8 cellular contexts compared by ENCODE assay signal in the genomic region with DNA sequence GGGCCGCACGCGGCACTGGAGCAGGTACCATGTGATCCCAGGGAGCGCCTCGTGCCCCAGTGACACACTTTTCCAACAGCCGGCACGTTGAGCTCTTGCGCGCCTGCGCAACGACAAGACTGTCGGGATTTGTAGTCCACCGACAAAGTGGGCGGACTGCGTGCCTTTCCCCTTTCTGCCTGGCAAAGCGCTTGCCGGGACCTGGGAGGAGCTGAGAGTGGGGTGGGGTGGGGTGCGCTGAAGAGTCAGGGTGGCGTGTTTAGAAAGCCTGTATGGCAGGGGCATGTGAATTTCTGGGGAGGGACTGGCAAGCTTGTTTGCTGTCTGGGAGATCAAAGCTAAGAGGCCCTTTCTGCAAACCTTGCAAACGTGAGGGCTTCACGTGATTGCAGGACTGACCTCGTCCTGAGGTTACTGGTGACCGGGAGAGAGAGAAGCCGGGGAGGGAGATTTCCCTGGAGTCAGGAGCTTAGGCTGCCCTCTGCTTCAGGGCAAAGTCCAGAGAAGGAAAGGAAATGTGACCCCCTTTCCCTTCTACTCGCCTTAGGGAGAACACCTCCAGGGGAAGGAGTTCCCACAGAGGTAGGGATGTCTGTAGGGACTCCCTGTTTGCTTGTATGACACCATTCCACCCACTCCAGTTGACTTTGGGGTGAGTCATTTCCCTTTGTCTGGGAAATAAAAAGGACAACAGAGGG. TPM values are rescaled to one million over a fixed set of nuclear protein-coding genes. Genes with fewer than 3 reads are reported as not detected.
DNase-seq lines count a peak whose midpoint lies in the region; ATAC-seq and TF ChIP-seq lines count a peak whose summit lies in the region.

No MANE protein-coding gene starts in this region.

- H3K4me1 ChIP-seq in ES-I3 (ENCODE audit: insufficient read depth, low read length) = peaks cover 27% of the 10 kb centered on the region

- H3K4me3 ChIP-seq in lower leg skin (ENCODE audit: low read depth, poor library complexity, severe bottlenecking) = no peak overlapping the region

- no peaks in the 10 kb centered on the region for H3K36me3 ChIP-seq in ES-I3 (ENCODE audit: insufficient read depth, low read length)

- TF ChIP-seq POLR2A in lower leg skin (IDR thresholded peaks at IDR 0.05) = no peak

- DNase-seq in HT1080 (ENCODE audit: low read depth) (peak; percentile 98), NK-92 (lab: John Stamatoyannopoulos, UW; ENCODE audit: unreplicated experiment) (peak; percentile 57), ecto neural progenitor cell (ENCODE audit: low spot score) (peak; percentile 99), lower leg skin (ENCODE audit: low spot score in 2 of 2) (peak; percentile 99 to 100)
- peak; percentile 75 to 76 for DNase-seq in activated CD8-positive, alpha-beta memory T cell treated with anti-CD3 and anti-CD28 coated beads for 1 hour (ENCODE audit: extremely low read depth in 1 of 2, low read depth in 1 of 2)
- DNase-seq in stimulated activated CD4-positive, alpha-beta T cell treated with anti-CD3 and anti-CD28 coated beads, Interleukin-4, amount 100 ng/mL, for 1 hour = peak; percentile 86

- ATAC-seq in GM21528 (IDR thresholded peaks at IDR 0.05; ENCODE audit: low FRiP score, unreplicated experiment) = no peak

- WGBS in lower leg skin, 2 donors = 0 to 1% methylated on average over 13 to 25 of the region's 25 CpGs

- H3K9me3 ChIP-seq in ES-I3 (ENCODE audit: control insufficient read depth, insufficient read depth, low read length) = no peaks in the 10 kb centered on the region

- peak overlapping the region; percentile 45 for H3K9ac ChIP-seq in ES-I3 (ENCODE audit: low read depth, low read length)

- TF ChIP-seq CTCF in lower leg skin (IDR thresholded peaks at IDR 0.05) = peak in 1 of 3 donors; percentile 94

- intact Hi-C loops in lower leg skin (cut with DNase I; ENCODE audit: low total_unique reads) = no loop called here

RNA-seq across cellular contexts. Expression of gene NR1D1, which starts 0.4 kb away (rescaled TPM):
- 1.8 and 2.8 TPM in 2 replicates for total RNA-seq in HT1080 (2014; rRNA removed; shearing (Covaris generic))
- polyA plus RNA-seq in HT1080 (2015; cell fraction: cytosol; rRNA removed) = 10.8 and 11.7 TPM in 2 replicates
- 13.0 and 17.7 TPM in 2 replicates for polyA plus RNA-seq in HT1080 (2015; cell fraction: nucleus; rRNA removed)
- total RNA-seq in lower leg skin = 100 to 1,000 TPM; 111 to 194 (median 148) TPM

RNA-seq across cellular contexts. Expression of gene MSL1, which starts 21.0 kb away (rescaled TPM):
- total RNA-seq in HT1080 (2014; rRNA removed; shearing (Covaris generic)) = 42.5 and 51.3 TPM in 2 replicates
- 38.3 and 43.9 TPM in 2 replicates for polyA plus RNA-seq in HT1080 (2015; cell fraction: cytosol; rRNA removed)
- 145 and 152 TPM in 2 replicates for polyA plus RNA-seq in HT1080 (2015; cell fraction: nucleus; rRNA removed)
- 100 to 1,000 TPM in 1 of 4 donors, 10 to 100 TPM in 3; 70.6 to 117 (median 82.4) TPM for total RNA-seq in lower leg skin

RNA-seq across cellular contexts. Expression of gene THRA, which starts 38.1 kb away (rescaled TPM):
- 12.6 and 14.8 TPM in 2 replicates for total RNA-seq in HT1080 (2014; rRNA removed; shearing (Covaris generic))
- 8.7 and 9.2 TPM in 2 replicates for polyA plus RNA-seq in HT1080 (2015; cell fraction: cytosol; rRNA removed)
- polyA plus RNA-seq in HT1080 (2015; cell fraction: nucleus; rRNA removed) = 7.0 and 8.7 TPM in 2 replicates
- total RNA-seq in lower leg skin = 10 to 100 TPM; 28.2 to 56.8 (median 42.6) TPM

RNA-seq across cellular contexts. Expression of gene CASC3, which starts 39.5 kb away (rescaled TPM):
- total RNA-seq in HT1080 (2014; rRNA removed; shearing (Covaris generic)) = 26.7 and 31.5 TPM in 2 replicates
- 33.3 and 36.6 TPM in 2 replicates for polyA plus RNA-seq in HT1080 (2015; cell fraction: cytosol; rRNA removed)
- polyA plus RNA-seq in HT1080 (2015; cell fraction: nucleus; rRNA removed) = 108 and 110 TPM in 2 replicates
- total RNA-seq in lower leg skin = 10 to 100 TPM; 32.3 to 58.1 (median 53.0) TPM

RNA-seq across cellular contexts. Expression of gene MED24, which starts 46.6 kb away (rescaled TPM):
- total RNA-seq in HT1080 (2014; rRNA removed; shearing (Covaris generic)) = 35.9 and 38.3 TPM in 2 replicates
- polyA plus RNA-seq in HT1080 (2015; cell fraction: cytosol; rRNA removed) = 34.0 and 38.7 TPM in 2 replicates
- polyA plus RNA-seq in HT1080 (2015; cell fraction: nucleus; rRNA removed) = 113 and 130 TPM in 2 replicates
- 10 to 100 TPM; 47.2 to 88.9 (median 62.9) TPM for total RNA-seq in lower leg skin

Comparison
In these comparisons a context has a peak if more than half of its experiments do, and no peak if none do; other contexts are left out.
1. RNA of gene NR1D1, which starts 0.4 kb away (total RNA-seq): 111 to 194 TPM in lower leg skin; 1.8 to 2.8 TPM in HT1080; every median in the first group is over 10 times any median in the second.
2. Peak in every context shown above with its lines, with median percentiles within 50 percentile points of each other: DNase-seq.